In the genomic region with DNA sequence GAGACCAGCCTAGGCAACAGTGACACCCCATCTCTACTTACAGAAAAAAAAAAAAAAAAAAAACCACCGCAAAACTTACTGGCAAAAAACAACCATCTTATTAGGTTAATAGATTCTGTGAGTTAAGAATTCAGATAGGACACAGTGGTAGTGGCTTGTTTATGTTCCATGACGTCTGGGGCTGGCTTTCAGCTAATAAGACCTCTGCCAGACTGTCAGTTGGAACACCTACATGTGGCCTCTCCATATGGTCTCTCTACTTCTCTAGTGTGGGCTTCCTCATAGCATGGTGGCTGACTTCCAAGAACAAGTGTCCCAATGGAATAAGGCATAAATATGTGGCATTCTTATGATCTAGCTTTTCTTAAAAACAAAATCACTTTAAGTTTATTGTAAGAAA, we compare ENCODE assay signal across 17 cellular contexts.
DNase-seq lines count a peak whose midpoint lies in the region; ATAC-seq lines count a peak whose summit lies in the region.
"Had no signal": no experiment of that assay in that cellular context is flagged by ENCODE, and none has a peak within 500 bp of the region (broad histone marks: within the 10 kb centered on the region; RNA-seq: fewer than 3 reads in every experiment).

No MANE protein-coding gene starts in this region.

- ATAC-seq in HG03342 (IDR thresholded peaks at IDR 0.05; ENCODE audit: unreplicated experiment) = no peak

- DNase-seq in DMS 273 (lab: John Stamatoyannopoulos, UW; ENCODE audit: unreplicated experiment) = peak; percentile 92
- DNase-seq in NCI-H1694 treated with DMSO at 0.1 percent for 48 hours (lab: John Stamatoyannopoulos, UW) = peak; percentile 77
- peak; percentile 21 for DNase-seq in NCI-H524 treated with DMSO at 0.1 percent for 48 hours (lab: John Stamatoyannopoulos, UW)
- DNase-seq in pons (ENCODE audit: low spot score) = peak; percentile 12
- no peak for DNase-seq in NCI-H1105 treated with DMSO at 0.1 percent for 48 hours (lab: John Stamatoyannopoulos, UW)
- DNase-seq in middle frontal gyrus (ENCODE audit: extremely low spot score, low spot score) = no peak
- DNase-seq: CD8-positive, alpha-beta memory T cell; GOT3; HCEC 1CT; NCI-H1048; NCI-H1417 treated with DMSO at 0.1 percent for 48 hours; NCI-H187 treated with DMSO at 0.1 percent for 48 hours; NCI-H748 treated with DMSO at 0.1 percent for 48 hours; NK-92 treated with Interleukin-12 subunit alpha and Interleukin-12 subunit beta, amount 100 ng/mL, for 24 hours; Right ventricle myocardium superior; RPMI8226 had no signal

Comparison
In these comparisons a context has a peak if more than half of its experiments do, and no peak if none do; other contexts are left out.
1. DNase-seq: peak in DMS 273 (single experiment), NCI-H1694 treated with DMSO at 0.1 percent for 48 hours (single experiment), NCI-H524 treated with DMSO at 0.1 percent for 48 hours (single experiment) and pons (single experiment); none in NCI-H1105 treated with DMSO at 0.1 percent for 48 hours (single experiment) and middle frontal gyrus (single experiment).